14 cellular contexts compared by ENCODE assay signal in the genomic region with DNA sequence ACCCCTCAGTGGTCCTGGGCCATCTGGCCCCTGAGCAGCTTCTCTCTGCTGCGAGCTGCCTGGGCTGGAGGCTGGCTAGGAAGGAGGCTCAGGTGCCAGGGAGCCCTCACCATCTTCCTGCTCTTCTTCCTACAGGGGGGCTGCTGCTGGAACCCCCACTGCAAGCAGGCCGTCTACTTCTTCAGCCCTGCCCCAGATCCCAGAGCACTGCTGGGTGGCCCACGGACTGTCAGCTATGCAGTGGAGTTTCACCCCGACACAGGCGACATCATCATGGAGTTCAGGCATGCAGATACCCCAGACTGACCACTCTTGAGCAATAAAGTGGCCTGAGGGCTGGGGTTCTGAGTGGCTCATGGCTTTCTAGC. TPM values are rescaled to one million over a fixed set of nuclear protein-coding genes. Genes with fewer than 3 reads are reported as not detected.
DNase-seq lines count a peak whose midpoint lies in the region; ATAC-seq lines count a peak whose summit lies in the region.
"Had no signal": no experiment of that assay in that cellular context is flagged by ENCODE, and none has a peak within 500 bp of the region (broad histone marks: within the 10 kb centered on the region; RNA-seq: fewer than 3 reads in every experiment).

No MANE protein-coding gene starts in this region.

- no peak for ATAC-seq in activated naive CD8-positive, alpha-beta T cell treated with anti-CD3 and anti-CD28 coated beads, Interleukin-2, amount 10 ng/mL, durations not matched to agents 7 days and 5 days (ENCODE audit: low read depth)
- no peak for ATAC-seq in activated naive CD8-positive, alpha-beta T cell treated with anti-CD3 and anti-CD28 coated beads, Interleukin-2, amount 50 U/mL, for 24 hours
- ATAC-seq in HG03520 (IDR thresholded peaks at IDR 0.05; ENCODE audit: unreplicated experiment): peak; percentile 4
- no peak for ATAC-seq in activated T-helper 17 cell treated with anti-CD3 and anti-CD28 coated beads, Interleukin-2, amount 50 U/mL, for 72 hours (replicated peaks)
- ATAC-seq in stimulated activated memory B cell treated with anti-CD40 and anti-IgM and Interleukin-4, amounts not matched to agents 10 μg/mL and 1 μg/mL and 100 μg/mL, for 72 hours: no peak
- ATAC-seq: body of pancreas, sciatic nerve had no signal

- POLR2A ChIA-PET in activated naive CD8-positive, alpha-beta T cell treated with anti-CD3 and anti-CD28 coated beads, Interleukin-2, amount 10 ng/mL, durations not matched to agents 7 days and 5 days (lab: Charles Lee): interaction anchor here (1.1 to 4.1 kb wide), 11 partner anchors 9 to 93 kb away, joined by 3 to 29 read pairs (median 9); a partner anchor contains a TSS

- DNase-seq in activated naive CD8-positive, alpha-beta T cell treated with anti-CD3 and anti-CD28 coated beads, Interleukin-2, amount 10 ng/mL, durations not matched to agents 7 days and 5 days: no peak
- no peak for DNase-seq in activated naive CD8-positive, alpha-beta T cell treated with anti-CD3 and anti-CD28 coated beads, Interleukin-2, amount 50 U/mL, for 24 hours
- DNase-seq in NCI-H774 (lab: John Stamatoyannopoulos, UW) (no peak), NCI-H524 treated with DMSO at 0.1 percent for 48 hours (lab: John Stamatoyannopoulos, UW) (no peak), NCI-H2029 treated with DMSO at 0.1 percent for 48 hours (lab: John Stamatoyannopoulos, UW) (no peak)
- DNase-seq: left ventricle myocardium inferior, NCI-H1105, NCI-H82, testis had no signal

- H3K4me1 Mint-ChIP-seq in activated naive CD8-positive, alpha-beta T cell treated with anti-CD3 and anti-CD28 coated beads, Interleukin-2, amount 10 ng/mL, durations not matched to agents 7 days and 5 days: peaks cover 33% of the 10 kb centered on the region
- H3K4me1 Mint-ChIP-seq in activated naive CD8-positive, alpha-beta T cell treated with anti-CD3 and anti-CD28 coated beads, Interleukin-2, amount 50 U/mL, for 24 hours: peaks cover 28% of the 10 kb centered on the region
- peaks cover 6% of the 10 kb centered on the region for H3K4me1 Mint-ChIP-seq in activated T-helper 17 cell treated with anti-CD3 and anti-CD28 coated beads, Interleukin-2, amount 50 U/mL, for 72 hours
- peaks cover 26% of the 10 kb centered on the region for H3K4me1 Mint-ChIP-seq in stimulated activated memory B cell treated with anti-CD40 and anti-IgM and Interleukin-4, amounts not matched to agents 10 μg/mL and 1 μg/mL and 100 μg/mL, for 72 hours

- H3K9me3 Mint-ChIP-seq in activated naive CD8-positive, alpha-beta T cell treated with anti-CD3 and anti-CD28 coated beads, Interleukin-2, amount 10 ng/mL, durations not matched to agents 7 days and 5 days: no peaks in the 10 kb centered on the region
- H3K9me3 Mint-ChIP-seq in activated naive CD8-positive, alpha-beta T cell treated with anti-CD3 and anti-CD28 coated beads, Interleukin-2, amount 50 U/mL, for 24 hours: no peaks in the 10 kb centered on the region
- no peaks in the 10 kb centered on the region for H3K9me3 Mint-ChIP-seq in activated T-helper 17 cell treated with anti-CD3 and anti-CD28 coated beads, Interleukin-2, amount 50 U/mL, for 72 hours
- H3K9me3 Mint-ChIP-seq in stimulated activated memory B cell treated with anti-CD40 and anti-IgM and Interleukin-4, amounts not matched to agents 10 μg/mL and 1 μg/mL and 100 μg/mL, for 72 hours: no peaks in the 10 kb centered on the region

- peaks cover 4% of the 10 kb centered on the region for H3K27me3 Mint-ChIP-seq in activated naive CD8-positive, alpha-beta T cell treated with anti-CD3 and anti-CD28 coated beads, Interleukin-2, amount 10 ng/mL, durations not matched to agents 7 days and 5 days
- H3K27me3 Mint-ChIP-seq in activated naive CD8-positive, alpha-beta T cell treated with anti-CD3 and anti-CD28 coated beads, Interleukin-2, amount 50 U/mL, for 24 hours: no peaks in the 10 kb centered on the region
- H3K27me3 Mint-ChIP-seq in activated T-helper 17 cell treated with anti-CD3 and anti-CD28 coated beads, Interleukin-2, amount 50 U/mL, for 72 hours: no peaks in the 10 kb centered on the region
- H3K27me3 Mint-ChIP-seq in stimulated activated memory B cell treated with anti-CD40 and anti-IgM and Interleukin-4, amounts not matched to agents 10 μg/mL and 1 μg/mL and 100 μg/mL, for 72 hours: no peaks in the 10 kb centered on the region

- peak overlapping the region; percentile 81 for H3K27ac Mint-ChIP-seq in activated naive CD8-positive, alpha-beta T cell treated with anti-CD3 and anti-CD28 coated beads, Interleukin-2, amount 10 ng/mL, durations not matched to agents 7 days and 5 days
- no peak overlapping the region for H3K27ac Mint-ChIP-seq in activated naive CD8-positive, alpha-beta T cell treated with anti-CD3 and anti-CD28 coated beads, Interleukin-2, amount 50 U/mL, for 24 hours
- peak overlapping the region; percentile 36 for H3K27ac Mint-ChIP-seq in activated T-helper 17 cell treated with anti-CD3 and anti-CD28 coated beads, Interleukin-2, amount 50 U/mL, for 72 hours
- H3K27ac Mint-ChIP-seq in stimulated activated memory B cell treated with anti-CD40 and anti-IgM and Interleukin-4, amounts not matched to agents 10 μg/mL and 1 μg/mL and 100 μg/mL, for 72 hours: no peak overlapping the region

- peak overlapping the region; percentile 68 for H3K4me3 Mint-ChIP-seq in activated naive CD8-positive, alpha-beta T cell treated with anti-CD3 and anti-CD28 coated beads, Interleukin-2, amount 10 ng/mL, durations not matched to agents 7 days and 5 days
- H3K4me3 Mint-ChIP-seq in activated naive CD8-positive, alpha-beta T cell treated with anti-CD3 and anti-CD28 coated beads, Interleukin-2, amount 50 U/mL, for 24 hours: no peak overlapping the region
- peak overlapping the region; percentile 70 for H3K4me3 Mint-ChIP-seq in activated T-helper 17 cell treated with anti-CD3 and anti-CD28 coated beads, Interleukin-2, amount 50 U/mL, for 72 hours
- peak overlapping the region; percentile 18 for H3K4me3 Mint-ChIP-seq in stimulated activated memory B cell treated with anti-CD40 and anti-IgM and Interleukin-4, amounts not matched to agents 10 μg/mL and 1 μg/mL and 100 μg/mL, for 72 hours

- H3K36me3 Mint-ChIP-seq in activated naive CD8-positive, alpha-beta T cell treated with anti-CD3 and anti-CD28 coated beads, Interleukin-2, amount 10 ng/mL, durations not matched to agents 7 days and 5 days: peaks cover 46% of the 10 kb centered on the region
- peaks cover 35% of the 10 kb centered on the region for H3K36me3 Mint-ChIP-seq in activated naive CD8-positive, alpha-beta T cell treated with anti-CD3 and anti-CD28 coated beads, Interleukin-2, amount 50 U/mL, for 24 hours (ENCODE audit: low read depth)
- H3K36me3 Mint-ChIP-seq in activated T-helper 17 cell treated with anti-CD3 and anti-CD28 coated beads, Interleukin-2, amount 50 U/mL, for 72 hours (ENCODE audit: low read depth): peaks cover 68% of the 10 kb centered on the region
- peaks cover 67% of the 10 kb centered on the region for H3K36me3 Mint-ChIP-seq in stimulated activated memory B cell treated with anti-CD40 and anti-IgM and Interleukin-4, amounts not matched to agents 10 μg/mL and 1 μg/mL and 100 μg/mL, for 72 hours

RNA-seq across cellular contexts. Expression of a gene that starts 46.1 kb away (rescaled TPM):
- total RNA-seq in activated naive CD8-positive, alpha-beta T cell treated with anti-CD3 and anti-CD28 coated beads, Interleukin-2, amount 10 ng/mL, durations not matched to agents 7 days and 5 days: 10 to 100 TPM; 85.7 to 87.3 TPM
- 10 to 100 TPM; 53.3 to 57.8 TPM for total RNA-seq in activated T-helper 17 cell treated with anti-CD3 and anti-CD28 coated beads, Interleukin-2, amount 50 U/mL, for 72 hours

RNA-seq across cellular contexts. Expression of a gene that starts 46.2 kb away (rescaled TPM):
- total RNA-seq in activated naive CD8-positive, alpha-beta T cell treated with anti-CD3 and anti-CD28 coated beads, Interleukin-2, amount 10 ng/mL, durations not matched to agents 7 days and 5 days: 10 to 100 TPM; 38.2 to 44.4 TPM
- total RNA-seq in activated T-helper 17 cell treated with anti-CD3 and anti-CD28 coated beads, Interleukin-2, amount 50 U/mL, for 72 hours: 10 to 100 TPM; 21.3 to 21.8 TPM

Comparison
In these comparisons a context has a peak if more than half of its experiments do, and no peak if none do; other contexts are left out.
1. H3K27ac Mint-ChIP-seq: peak in activated naive CD8-positive, alpha-beta T cell treated with anti-CD3 and anti-CD28 coated beads, Interleukin-2, amount 10 ng/mL, durations not matched to agents 7 days and 5 days (single experiment) and activated T-helper 17 cell treated with anti-CD3 and anti-CD28 coated beads, Interleukin-2, amount 50 U/mL, for 72 hours (single experiment); none in activated naive CD8-positive, alpha-beta T cell treated with anti-CD3 and anti-CD28 coated beads, Interleukin-2, amount 50 U/mL, for 24 hours (single experiment) and stimulated activated memory B cell treated with anti-CD40 and anti-IgM and Interleukin-4, amounts not matched to agents 10 μg/mL and 1 μg/mL and 100 μg/mL, for 72 hours (single experiment).